7 cellular contexts compared by ENCODE assay signal in the genomic region with DNA sequence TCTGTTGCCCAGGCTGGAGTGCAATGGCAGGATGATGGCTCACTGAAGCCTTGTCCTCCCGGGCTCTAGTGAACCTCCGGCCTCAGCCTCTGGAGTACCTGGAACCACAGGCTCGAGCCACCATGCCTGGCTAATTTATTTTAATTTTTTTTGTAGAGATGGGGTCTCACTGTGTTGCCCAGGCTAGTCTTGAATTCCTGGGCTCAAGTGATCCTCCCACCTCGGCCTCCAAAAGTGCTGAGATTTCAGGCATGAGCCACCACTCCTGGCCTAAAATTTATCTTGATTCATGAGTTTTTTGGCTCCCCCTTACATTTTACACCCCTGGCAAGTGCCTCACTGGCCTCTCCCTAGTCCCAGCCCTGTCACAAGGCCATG. TPM values are rescaled to one million over a fixed set of nuclear protein-coding genes. Genes with fewer than 3 reads are reported as not detected.
A peak's percentile ranks its signal among the peaks of the same experiment; 100 is the strongest.
DNase-seq lines count a peak whose midpoint lies in the region; ATAC-seq and TF ChIP-seq lines count a peak whose summit lies in the region.
"Had no signal": no experiment of that assay in that cellular context is flagged by ENCODE, and none has a peak within 500 bp of the region (broad histone marks: within the 10 kb centered on the region; RNA-seq: fewer than 3 reads in every experiment).

No MANE protein-coding gene starts in this region.

- no peak for DNase-seq in T-helper 2 cell treated with Interferon-gamma antibody and Interleukin-4, amounts not matched to agents 5 μg/mL and 100 μg/mL, for 36 hours (ENCODE audit: low spot score)
- DNase-seq in T-helper 2 cell (no peak), testis (no peak), Kasumi-1 (lab: John Stamatoyannopoulos, UW) (no peak)

- H3K4me1 ChIP-seq in gastroesophageal sphincter, result peaks cover 3 to 97% (median 55%) of the 10 kb centered on the region in 3 donors
- H3K4me1 ChIP-seq in testis, result peaks cover 68% of the 10 kb centered on the region

- TF ChIP-seq POLR2A in gastroesophageal sphincter (IDR thresholded peaks at IDR 0.05) (no peak), testis (IDR thresholded peaks at IDR 0.05) (no peak), GM18505 (IDR thresholded peaks at IDR 0.05; ENCODE audit: borderline replicate concordance, extremely low read depth, insufficient read depth, insufficient read length) (no peak)

- no peaks in the 10 kb centered on the region for H3K36me3 Mint-ChIP-seq in T-helper 2 cell treated with Interferon-gamma antibody and Interleukin-4, amounts not matched to agents 5 μg/mL and 100 μg/mL, for 36 hours (ENCODE audit: low read depth)

- H3K36me3 ChIP-seq in gastroesophageal sphincter, result no peaks in the 10 kb centered on the region
- no peaks in the 10 kb centered on the region for H3K36me3 ChIP-seq in testis (ENCODE audit: low read depth, missing control alignments)

- ATAC-seq in gastroesophageal sphincter (no peak), GM18505 (IDR thresholded peaks at IDR 0.05; ENCODE audit: unreplicated experiment) (no peak)

- H3K27ac Mint-ChIP-seq in T-helper 2 cell treated with Interferon-gamma antibody and Interleukin-4, amounts not matched to agents 5 μg/mL and 100 μg/mL, for 36 hours, result peak overlapping the region; percentile 38

- TF ChIP-seq CTCF in gastroesophageal sphincter (IDR thresholded peaks at IDR 0.05), result no peak
- no peak for TF ChIP-seq CTCF in testis (IDR thresholded peaks at IDR 0.05)

- peaks cover 36% of the 10 kb centered on the region for H3K4me1 Mint-ChIP-seq in T-helper 2 cell treated with Interferon-gamma antibody and Interleukin-4, amounts not matched to agents 5 μg/mL and 100 μg/mL, for 36 hours (ENCODE audit: low read depth)

- H3K9me3 Mint-ChIP-seq in T-helper 2 cell treated with Interferon-gamma antibody and Interleukin-4, amounts not matched to agents 5 μg/mL and 100 μg/mL, for 36 hours, result no peaks in the 10 kb centered on the region

- TF ChIP-seq EP300 in gastroesophageal sphincter (IDR thresholded peaks at IDR 0.05), result no peak

- H3K27me3 Mint-ChIP-seq in T-helper 2 cell treated with Interferon-gamma antibody and Interleukin-4, amounts not matched to agents 5 μg/mL and 100 μg/mL, for 36 hours (ENCODE audit: low read depth), result peaks cover 6% of the 10 kb centered on the region

- no peaks in the 10 kb centered on the region for H3K27me3 ChIP-seq in gastroesophageal sphincter
- H3K27me3 ChIP-seq in testis, result no peaks in the 10 kb centered on the region

- no peaks in the 10 kb centered on the region for H3K9me3 ChIP-seq in gastroesophageal sphincter
- H3K9me3 ChIP-seq in testis, result no peaks in the 10 kb centered on the region

- H3K4me3 ChIP-seq in gastroesophageal sphincter (peak overlapping the region in 1 of 2 donors; percentile 86), testis (no peak overlapping the region)

- 60 to 66% methylated on average over 4 of the region's 4 CpGs for whole genome bisulfite sequencing in gastroesophageal sphincter (ENCODE audit: low coverage in 1 of 2), 2 donors
- WGBS in testis, 2 donors, result 79 to 83% methylated on average over 4 of the region's 4 CpGs

- no peak overlapping the region for H3K4me3 Mint-ChIP-seq in T-helper 2 cell treated with Interferon-gamma antibody and Interleukin-4, amounts not matched to agents 5 μg/mL and 100 μg/mL, for 36 hours

- intact Hi-C loops in testis (cut with DNase I; ENCODE audit: low total_unique reads), result no loop called here

- H3K27ac ChIP-seq in gastroesophageal sphincter (peak overlapping the region; percentile 76 to 99 (median 98)), testis (peak overlapping the region; percentile 49 to 82)

RNA-seq across cellular contexts. Expression of a gene that starts 2.5 kb away (rescaled TPM):
- total RNA-seq in gastroesophageal sphincter (100 to 1,000 TPM; 101 to 281 (median 134) TPM), testis (10 to 100 TPM; 51.3 to 70.0 TPM)
- polyA plus RNA-seq in testis (ENCODE audit: insufficient read depth, low read depth, low replicate concordance), result 41.2 TPM

RNA-seq across cellular contexts. Expression of a gene that starts 4.2 kb away (rescaled TPM):
- total RNA-seq in gastroesophageal sphincter (1 to 10 TPM in 1 of 4 donors, not detected in 3; 1.4 TPM), testis (under 1 TPM in 1 of 2 donors, not detected in 1; 0.87 TPM)
- 0.73 TPM for polyA plus RNA-seq in testis (ENCODE audit: insufficient read depth, low read depth, low replicate concordance)
- total RNA-seq: A172 had no signal

RNA-seq across cellular contexts. Expression of a gene that starts 26.0 kb away (rescaled TPM):
- total RNA-seq in gastroesophageal sphincter, result 100 to 1,000 TPM; 553 to 749 (median 626) TPM
- total RNA-seq in testis, result 100 to 1,000 TPM; 480 to 610 TPM
- polyA plus RNA-seq in testis (ENCODE audit: insufficient read depth, low read depth, low replicate concordance), result 602 TPM

RNA-seq across cellular contexts. Expression of a gene that starts 36.4 kb away (rescaled TPM):
- 10 to 100 TPM; 21.3 to 34.0 (median 25.6) TPM for total RNA-seq in gastroesophageal sphincter
- total RNA-seq in testis, result 10 to 100 TPM; 42.4 to 49.8 TPM
- polyA plus RNA-seq in testis (ENCODE audit: insufficient read depth, low read depth, low replicate concordance), result 32.1 TPM

RNA-seq across cellular contexts. Expression of a gene that starts 44.4 kb away (rescaled TPM):
- 10 to 100 TPM in 1 of 4 donors, 1 to 10 TPM in 3; 4.2 to 13.4 (median 5.7) TPM for total RNA-seq in gastroesophageal sphincter
- 10 to 100 TPM; 18.3 to 29.2 TPM for total RNA-seq in testis
- polyA plus RNA-seq in testis (ENCODE audit: insufficient read depth, low read depth, low replicate concordance), result 13.1 TPM
